Comparison of ENCODE assay signal across 14 cellular contexts in the genomic region with DNA sequence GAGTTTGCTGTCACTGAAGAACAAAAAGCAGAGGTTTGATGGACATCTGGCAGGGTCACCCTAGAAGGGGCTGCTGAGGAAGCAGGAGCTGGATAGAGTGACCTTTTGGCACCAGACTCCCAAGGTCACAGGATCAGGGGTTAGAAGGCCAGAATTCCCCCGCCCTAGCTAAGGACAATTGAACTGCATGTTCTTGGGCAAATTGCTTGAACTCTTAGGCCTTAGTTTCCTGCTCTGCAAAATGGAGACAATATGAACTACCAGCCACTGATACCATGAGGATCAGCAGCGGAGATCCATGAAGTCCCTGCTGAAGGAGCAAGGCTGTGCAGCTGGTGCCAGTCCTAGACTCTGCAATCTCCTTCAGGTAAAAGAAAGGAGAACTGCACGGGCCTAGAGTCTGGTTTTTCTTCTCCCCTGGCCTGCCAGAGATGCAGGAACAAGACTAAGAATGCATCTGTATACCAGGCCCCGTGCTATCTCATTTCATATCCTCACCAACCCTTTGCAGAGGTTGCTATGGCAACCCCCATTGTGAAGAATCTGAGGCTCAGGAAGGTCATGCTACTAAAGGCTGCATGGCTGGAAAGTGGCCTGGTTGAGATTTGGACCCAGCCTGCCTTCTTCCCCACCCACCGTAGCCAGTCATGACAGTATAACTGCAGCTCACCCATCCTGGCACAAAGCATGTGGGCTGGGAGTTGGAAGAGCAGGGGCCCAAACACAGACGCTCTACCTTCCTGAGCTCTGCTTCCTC. TPM values are rescaled to one million over a fixed set of nuclear protein-coding genes. Genes with fewer than 3 reads are reported as not detected.
A peak's percentile ranks its signal among the peaks of the same experiment; 100 is the strongest.
DNase-seq lines count a peak whose midpoint lies in the region; ATAC-seq and TF ChIP-seq lines count a peak whose summit lies in the region.
"Had no signal": no experiment of that assay in that cellular context is flagged by ENCODE, and none has a peak within 500 bp of the region (broad histone marks: within the 10 kb centered on the region; RNA-seq: fewer than 3 reads in every experiment).

No MANE protein-coding gene starts in this region.

- H3K4me3 Mint-ChIP-seq in naive thymus-derived CD4-positive, alpha-beta T cell = no peak overlapping the region
- H3K4me3 Mint-ChIP-seq: natural killer cell treated with Interleukin-12 subunit alpha and Interleukin-12 subunit beta and Interleukin-15 and Interleukin-18, amount 100 ng/mL, for 72 hours; T-helper 2 cell treated with Interferon-gamma antibody and Interleukin-4, amounts not matched to agents 5 μg/mL and 100 μg/mL, for 36 hours had no signal

- H3K27ac Mint-ChIP-seq in naive thymus-derived CD4-positive, alpha-beta T cell = no peak overlapping the region
- H3K27ac Mint-ChIP-seq: natural killer cell treated with Interleukin-12 subunit alpha and Interleukin-12 subunit beta and Interleukin-15 and Interleukin-18, amount 100 ng/mL, for 72 hours; T-helper 2 cell treated with Interferon-gamma antibody and Interleukin-4, amounts not matched to agents 5 μg/mL and 100 μg/mL, for 36 hours had no signal

- H3K9me3 ChIP-seq in cardiac muscle cell (ENCODE audit: low read depth) = no peaks in the 10 kb centered on the region
- no peaks in the 10 kb centered on the region for H3K9me3 ChIP-seq in naive thymus-derived CD4-positive, alpha-beta T cell (ENCODE audit: control insufficient read depth in 2 of 3, low read length in 3 of 3)
- H3K9me3 ChIP-seq: right atrium auricular region had no signal

- H3K36me3 Mint-ChIP-seq in naive thymus-derived CD4-positive, alpha-beta T cell = no peaks in the 10 kb centered on the region
- H3K36me3 Mint-ChIP-seq: natural killer cell treated with Interleukin-12 subunit alpha and Interleukin-12 subunit beta and Interleukin-15 and Interleukin-18, amount 100 ng/mL, for 72 hours had no signal

- POLR2A ChIA-PET in naive thymus-derived CD4-positive, alpha-beta T cell (lab: Charles Lee) = interaction anchor here (0.5 kb wide), 1 partner anchor 24 kb away, joined by 3 read pairs; no protein-coding TSS in a partner anchor

- ATAC-seq in left ventricle myocardium superior (no peak), GM19351 (IDR thresholded peaks at IDR 0.05; ENCODE audit: unreplicated experiment) (no peak), HG03442 (IDR thresholded peaks at IDR 0.05; ENCODE audit: unreplicated experiment) (no peak)
- ATAC-seq in naive thymus-derived CD4-positive, alpha-beta T cell = no peak

- H3K27ac ChIP-seq in cardiac muscle cell = peak overlapping the region; percentile 89
- H3K27ac ChIP-seq in naive thymus-derived CD4-positive, alpha-beta T cell (ENCODE audit: low read depth, low read length) = no peak overlapping the region
- H3K27ac ChIP-seq: right atrium auricular region had no signal

- CTCF ChIA-PET in naive thymus-derived CD4-positive, alpha-beta T cell (lab: Charles Lee) = no interaction called here

- peaks cover 0 to 2% (median 0%) of the 10 kb centered on the region in 11 donors for H3K9me3 Mint-ChIP-seq in naive thymus-derived CD4-positive, alpha-beta T cell
- H3K9me3 Mint-ChIP-seq: natural killer cell treated with Interleukin-12 subunit alpha and Interleukin-12 subunit beta and Interleukin-15 and Interleukin-18, amount 100 ng/mL, for 72 hours; T-helper 2 cell treated with Interferon-gamma antibody and Interleukin-4, amounts not matched to agents 5 μg/mL and 100 μg/mL, for 36 hours had no signal

- H3K4me1 ChIP-seq in cardiac muscle cell (ENCODE audit: low read depth) = peaks cover 47% of the 10 kb centered on the region
- H3K4me1 ChIP-seq in naive thymus-derived CD4-positive, alpha-beta T cell (ENCODE audit: control insufficient read depth in 2 of 2, insufficient read depth in 2 of 2, low read length in 2 of 2) = no peaks in the 10 kb centered on the region

- no peaks in the 10 kb centered on the region for H3K27me3 ChIP-seq in cardiac muscle cell
- no peaks in the 10 kb centered on the region for H3K27me3 ChIP-seq in naive thymus-derived CD4-positive, alpha-beta T cell (ENCODE audit: control insufficient read depth in 2 of 2, insufficient read depth in 2 of 2, low read length in 2 of 2)
- H3K27me3 ChIP-seq: right atrium auricular region had no signal

- TF ChIP-seq CTCF in cardiac muscle cell (IDR thresholded peaks at IDR 0.05; ENCODE audit: low read depth, low read length) = no peak

- no peaks in the 10 kb centered on the region for H3K27me3 Mint-ChIP-seq in naive thymus-derived CD4-positive, alpha-beta T cell

- intact Hi-C loops in left ventricle myocardium superior (cut with micrococcal nuclease) = no loop called here
- intact Hi-C loops in naive thymus-derived CD4-positive, alpha-beta T cell (cut with micrococcal nuclease) = no loop called here

- no peaks in the 10 kb centered on the region for H3K36me3 ChIP-seq in cardiac muscle cell
- H3K36me3 ChIP-seq in naive thymus-derived CD4-positive, alpha-beta T cell (ENCODE audit: control insufficient read depth in 2 of 3, insufficient read depth in 3 of 3, low read length in 3 of 3) = no peaks in the 10 kb centered on the region
- H3K36me3 ChIP-seq: right atrium auricular region had no signal

- H3K4me3 ChIP-seq in cardiac muscle cell = no peak overlapping the region
- no peak overlapping the region for H3K4me3 ChIP-seq in naive thymus-derived CD4-positive, alpha-beta T cell (ENCODE audit: low read length)
- H3K4me3 ChIP-seq: right atrium auricular region had no signal

- DNase-seq in cardiac muscle cell (ENCODE audit: low read depth in 1 of 2, low spot score in 1 of 2) (peak; percentile 38 to 43), left ventricle myocardium superior (no peak), amniotic epithelial cell (ENCODE audit: low read depth) (peak; percentile 50), glomerular endothelial cell (ENCODE audit: extremely low read depth, low read depth, low spot score) (peak; percentile 22), retina (peak; percentile 70)
- DNase-seq in naive thymus-derived CD4-positive, alpha-beta T cell = no peak
- DNase-seq: activated CD8-positive, alpha-beta memory T cell treated with anti-CD3 and anti-CD28 coated beads, Interleukin-2, amount 50 U/mL, for 4 hours; Kasumi-1; NCI-H2029 had no signal

- H3K4me1 Mint-ChIP-seq in naive thymus-derived CD4-positive, alpha-beta T cell = no peaks in the 10 kb centered on the region

RNA-seq across cellular contexts. Expression of a gene that starts 33.7 kb away (rescaled TPM):
- total RNA-seq in cardiac muscle cell (34.6 and 47.7 TPM in 2 replicates), left ventricle myocardium superior (16.6 TPM), glomerular endothelial cell (not detected in 2 replicates)
- polyA plus RNA-seq in cardiac muscle cell = 11.8 and 19.0 TPM in 2 replicates
- not detected for total RNA-seq in naive thymus-derived CD4-positive, alpha-beta T cell
- polyA plus RNA-seq in naive thymus-derived CD4-positive, alpha-beta T cell = not detected
- total RNA-seq: natural killer cell treated with Interleukin-12 subunit alpha and Interleukin-12 subunit beta and Interleukin-15 and Interleukin-18, amount 100 ng/mL, for 72 hours had no signal

RNA-seq across cellular contexts. Expression of a gene that starts 46.9 kb away (rescaled TPM):
- total RNA-seq in cardiac muscle cell (3.3 and 6.4 TPM in 2 replicates), left ventricle myocardium superior (0.25 TPM), glomerular endothelial cell (1.8 and 5.3 TPM in 2 replicates)
- 2.0 and 2.1 TPM in 2 replicates for polyA plus RNA-seq in cardiac muscle cell
- 1 to 10 TPM in 1 of 5 experiments, not detected in 4; 1.6 TPM for total RNA-seq in naive thymus-derived CD4-positive, alpha-beta T cell
- not detected for polyA plus RNA-seq in naive thymus-derived CD4-positive, alpha-beta T cell
- total RNA-seq: natural killer cell treated with Interleukin-12 subunit alpha and Interleukin-12 subunit beta and Interleukin-15 and Interleukin-18, amount 100 ng/mL, for 72 hours had no signal

Comparison
In these comparisons a context has a peak if more than half of its experiments do, and no peak if none do; other contexts are left out.
1. DNase-seq: peak in cardiac muscle cell (2 of 2), amniotic epithelial cell (single experiment), glomerular endothelial cell (single experiment) and retina (single experiment); none in left ventricle myocardium superior (single experiment) and naive thymus-derived CD4-positive, alpha-beta T cell (0 of 9).
2. RNA of a gene that starts 33.7 kb away (total RNA-seq): 34.6 to 47.7 TPM in cardiac muscle cell and 16.6 TPM in left ventricle myocardium superior (single experiment); not detected in glomerular endothelial cell and not detected in naive thymus-derived CD4-positive, alpha-beta T cell; every median in the first group is over 10 times any median in the second.